30 cellular contexts compared by ENCODE assay signal in the genomic region with DNA sequence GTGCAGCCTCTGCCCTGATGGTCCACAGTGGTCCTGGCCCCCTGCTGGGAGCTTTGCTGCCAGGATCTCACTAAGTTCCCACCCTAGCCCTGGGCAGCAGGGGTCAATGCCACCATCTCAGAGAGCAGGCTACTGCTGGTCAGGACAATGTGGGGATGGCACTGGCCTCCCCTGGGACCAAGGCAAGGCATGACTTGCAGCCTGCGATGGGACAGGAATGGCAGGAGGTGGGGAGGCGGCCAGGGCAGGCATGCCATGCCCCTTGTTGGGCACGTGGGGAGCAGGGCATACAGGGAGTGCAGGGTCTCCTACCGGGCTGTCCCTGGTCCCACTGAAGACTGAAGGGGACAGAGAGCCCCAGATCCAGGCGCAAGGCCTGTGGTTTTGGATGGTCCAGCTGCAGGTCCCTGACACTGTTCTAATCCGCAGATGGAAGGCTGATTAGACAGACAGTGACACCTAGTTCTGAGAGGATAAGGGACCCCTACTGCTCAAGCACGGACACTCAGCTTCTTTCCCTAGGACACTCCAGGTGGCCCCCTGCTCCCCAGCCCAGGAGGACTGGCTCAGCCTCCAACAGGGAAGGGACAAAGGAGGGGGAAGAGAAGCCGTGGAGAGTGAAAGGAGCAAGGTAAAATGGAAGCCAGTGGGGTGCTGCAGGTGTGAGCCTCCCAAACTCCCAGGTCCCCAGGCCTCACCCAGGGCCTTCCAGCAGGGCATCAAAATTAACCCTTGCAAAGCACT.
"Had no signal": no experiment of that assay in that cellular context is flagged by ENCODE, and none has a peak within 500 bp of the region (broad histone marks: within the 10 kb centered on the region; RNA-seq: fewer than 3 reads in every experiment).

No MANE protein-coding gene starts in this region.

- ATAC-seq: activated naive CD8-positive, alpha-beta T cell treated with anti-CD3 and anti-CD28 coated beads, Interleukin-2, amount 50 U/mL, for 24 hours; Panc1 had no signal

- H3K4me1 Mint-ChIP-seq: brain had no signal

- DNase-seq: activated B cell treated with CpG ODN at 0.5 μM for 24 hours; activated CD4-positive, alpha-beta memory T cell treated with anti-CD3 and anti-CD28 coated beads for 36 hours; activated CD4-positive, alpha-beta T cell treated with anti-CD3 and anti-CD28 coated beads for 4 hours; activated CD4-positive, alpha-beta T cell treated with anti-CD3 and anti-CD28 coated beads, Interleukin-2, amount 50 U/mL, for 1 hour; activated CD4-positive, CD25-positive, alpha-beta regulatory T cell treated with anti-CD3 and anti-CD28 coated beads, Interleukin-2, amount 50 U/mL, for 72 hours; activated CD8-positive, alpha-beta memory T cell treated with anti-CD3 and anti-CD28 coated beads, Interleukin-2, amount 50 U/mL, for 4 hours; activated gamma-delta T cell; activated naive CD4-positive, alpha-beta T cell treated with Interleukin-2 at 50 U/mL for 16 hours; activated naive CD8-positive, alpha-beta T cell treated with anti-CD3 and anti-CD28 coated beads, Interleukin-2, amount 50 U/mL, for 24 hours; activated T-cell treated with anti-CD3 and anti-CD28 coated beads for 4 hours; anterior cingulate cortex; cerebellar nuclear complex; Karpas-422; KBM-7; NCI-H1105; NCI-H1417 treated with DMSO at 0.1 percent for 48 hours; NCI-H1694 treated with DMSO at 0.1 percent for 48 hours; NCI-H2029; NCI-H2107; NCI-H2171; NCI-H446 treated with DMSO at 0.1 percent for 48 hours; NCI-H524; SHP77 treated with DMSO at 0.1 percent for 48 hours; SK-N-SH had no signal

- H3K4me3 Mint-ChIP-seq: activated B cell treated with CpG ODN at 0.5 μM for 24 hours; activated CD4-positive, alpha-beta memory T cell treated with anti-CD3 and anti-CD28 coated beads for 36 hours; activated naive CD8-positive, alpha-beta T cell; activated naive CD8-positive, alpha-beta T cell treated with anti-CD3 and anti-CD28 coated beads, Interleukin-2, amount 50 U/mL, for 24 hours; brain; T-helper 1 cell treated with Interleukin-12 subunit alpha and Interleukin-12 subunit beta and Interleukin-4 antibody, amounts not matched to agents 30 μg/mL and 1 μg/mL, for 36 hours; T-helper 2 cell treated with Interferon-gamma antibody and Interleukin-4, amounts not matched to agents 5 μg/mL and 100 μg/mL, for 36 hours had no signal

- H3K36me3 Mint-ChIP-seq: activated naive CD8-positive, alpha-beta T cell had no signal

- H3K27ac Mint-ChIP-seq: activated B cell treated with CpG ODN at 0.5 μM for 24 hours; activated CD4-positive, alpha-beta memory T cell treated with anti-CD3 and anti-CD28 coated beads for 36 hours; activated naive CD8-positive, alpha-beta T cell; activated naive CD8-positive, alpha-beta T cell treated with anti-CD3 and anti-CD28 coated beads, Interleukin-2, amount 50 U/mL, for 24 hours; activated T-helper 2 cell treated with anti-CD3 and anti-CD28 coated beads, Interferon-gamma antibody, Interleukin-2, Interleukin-4, amounts not matched to agents 10 μg/mL and 5 μg/mL and 100 μg/mL, durations not matched to agents 14 hours and 24 hours and 36 hours; T-helper 1 cell treated with Interleukin-12 subunit alpha and Interleukin-12 subunit beta and Interleukin-4 antibody, amounts not matched to agents 30 μg/mL and 1 μg/mL, for 36 hours; T-helper 2 cell treated with Interferon-gamma antibody and Interleukin-4, amounts not matched to agents 5 μg/mL and 100 μg/mL, for 36 hours had no signal

- H3K27me3 Mint-ChIP-seq: activated B cell treated with CpG ODN at 0.5 μM for 24 hours; activated CD4-positive, alpha-beta memory T cell treated with anti-CD3 and anti-CD28 coated beads for 36 hours; activated naive CD8-positive, alpha-beta T cell; activated naive CD8-positive, alpha-beta T cell treated with anti-CD3 and anti-CD28 coated beads, Interleukin-2, amount 50 U/mL, for 24 hours; brain had no signal

- H3K9me3 Mint-ChIP-seq: activated B cell treated with CpG ODN at 0.5 μM for 24 hours; activated CD4-positive, alpha-beta memory T cell treated with anti-CD3 and anti-CD28 coated beads for 36 hours; activated naive CD8-positive, alpha-beta T cell treated with anti-CD3 and anti-CD28 coated beads, Interleukin-2, amount 50 U/mL, for 24 hours; activated T-helper 2 cell treated with anti-CD3 and anti-CD28 coated beads, Interferon-gamma antibody, Interleukin-2, Interleukin-4, amounts not matched to agents 10 μg/mL and 5 μg/mL and 100 μg/mL, durations not matched to agents 14 hours and 24 hours and 36 hours; brain; T-helper 1 cell treated with Interleukin-12 subunit alpha and Interleukin-12 subunit beta and Interleukin-4 antibody, amounts not matched to agents 30 μg/mL and 1 μg/mL, for 36 hours; T-helper 2 cell treated with Interferon-gamma antibody and Interleukin-4, amounts not matched to agents 5 μg/mL and 100 μg/mL, for 36 hours had no signal
